8 cellular contexts compared by ENCODE assay signal in genomic region chr1:181608386-181608785, GRCh38.
"Had no signal": no experiment of that assay in that cellular context is flagged by ENCODE, and none has a peak within 500 bp of the region (broad histone marks: within the 10 kb centered on the region; RNA-seq: fewer than 3 reads in every experiment).

No MANE protein-coding gene starts in this region.

- H3K4me3 ChIP-seq: HAP-1 had no signal

- H3K27ac ChIP-seq: HL-60, KMS-11 had no signal

- H3K36me3 ChIP-seq: HAP-1 had no signal

- H3K9me3 ChIP-seq: HAP-1 had no signal

- H3K27ac Mint-ChIP-seq: HFFc6, IgD-negative memory B cell had no signal

- H3K4me1 Mint-ChIP-seq: IgD-negative memory B cell had no signal

- H3K4me2 ChIP-seq: KMS-11 had no signal

- H3K4me1 ChIP-seq: HAP-1 had no signal

- H3K9ac ChIP-seq: KMS-11 had no signal

- H3K4me3 Mint-ChIP-seq: HFFc6, IgD-negative memory B cell had no signal

- DNase-seq: GOT3, HFFc6, KBM-7 had no signal

- ATAC-seq: HCT116 had no signal
